ENCODE assay signal across 8 cellular contexts in the genomic region with DNA sequence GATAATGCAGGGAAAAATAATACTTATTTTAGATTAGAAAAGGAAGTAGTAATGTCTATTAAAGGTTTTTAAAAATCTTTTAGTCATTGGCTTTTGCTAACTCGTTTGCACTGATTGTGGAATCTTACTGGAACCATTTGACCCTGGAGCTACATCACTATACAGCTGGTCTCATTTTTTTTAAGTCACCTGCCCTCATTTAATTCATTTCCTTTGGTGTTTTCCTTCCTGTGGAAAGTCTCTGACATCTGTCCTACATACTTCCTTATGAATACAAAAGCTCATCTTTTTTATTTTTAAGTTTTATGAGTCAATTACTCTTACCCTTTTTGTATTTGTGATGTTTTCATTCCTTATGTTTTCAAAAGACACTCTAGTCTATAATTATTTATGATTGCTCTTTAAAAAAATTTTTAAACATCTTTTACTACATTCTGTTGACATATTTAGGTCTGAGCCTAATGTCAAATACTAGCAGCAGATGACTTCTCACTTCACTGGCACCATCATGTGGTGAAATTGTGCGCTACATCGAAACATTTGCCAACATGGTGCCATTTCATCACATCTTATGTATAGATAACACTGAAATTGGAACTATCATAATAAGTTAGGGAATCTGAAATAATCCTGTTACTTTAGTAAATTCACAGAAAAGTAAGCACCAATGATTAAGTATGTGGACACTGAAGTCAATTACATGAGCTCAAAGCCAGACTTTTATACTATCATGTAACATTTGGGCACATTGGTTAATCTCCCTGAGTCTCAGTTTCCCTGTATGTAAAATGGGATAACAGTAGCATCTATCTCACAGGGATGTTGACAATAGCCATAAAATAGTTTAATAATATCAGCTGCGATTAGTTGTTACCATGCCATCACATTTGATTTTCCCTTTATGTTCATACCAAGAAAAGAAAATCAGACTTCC. TPM values are rescaled to one million over a fixed set of nuclear protein-coding genes. Genes with fewer than 3 reads are reported as not detected.
DNase-seq lines count a peak whose midpoint lies in the region; ATAC-seq and TF ChIP-seq lines count a peak whose summit lies in the region.

No MANE protein-coding gene starts in this region.

- peaks cover 9% of the 10 kb centered on the region for H3K9me3 Mint-ChIP-seq in activated CD8-positive, alpha-beta T cell treated with anti-CD3 and anti-CD28 coated beads for 36 hours
- H3K9me3 Mint-ChIP-seq in effector memory CD8-positive, alpha-beta T cell: no peaks in the 10 kb centered on the region

- POLR2A ChIA-PET in activated CD8-positive, alpha-beta T cell treated with anti-CD3 and anti-CD28 coated beads for 36 hours (lab: Charles Lee): no interaction called here

- TF ChIP-seq CTCF in activated CD8-positive, alpha-beta T cell treated with anti-CD3 and anti-CD28 coated beads for 36 hours (IDR thresholded peaks at IDR 0.05): peak; percentile 79

- H3K36me3 Mint-ChIP-seq in activated CD8-positive, alpha-beta T cell treated with anti-CD3 and anti-CD28 coated beads for 36 hours (ENCODE audit: low read depth): no peaks in the 10 kb centered on the region
- H3K36me3 Mint-ChIP-seq in effector memory CD8-positive, alpha-beta T cell (ENCODE audit: insufficient read depth): peaks cover 3% of the 10 kb centered on the region

- DNase-seq in activated gamma-delta T cell treated with Interleukin-2 at 50 U/mL for 16 hours (peak; percentile 54), activated gamma-delta T cell (lab: John Stamatoyannopoulos, UW) (no peak), NCI-H345 treated with DMSO at 0.1 percent for 48 hours (lab: John Stamatoyannopoulos, UW; ENCODE audit: unreplicated experiment) (peak; percentile 27), midbrain (lab: John Stamatoyannopoulos, UW) (peak; percentile 71)
- peak; percentile 87 for DNase-seq in activated CD8-positive, alpha-beta T cell treated with anti-CD3 and anti-CD28 coated beads for 36 hours
- peak; percentile 54 to 70 (median 54) for DNase-seq in effector memory CD8-positive, alpha-beta T cell
- DNase-seq in stimulated activated naive CD8-positive, alpha-beta T cell treated with anti-CD3 and anti-CD28 coated beads, Interleukin-15, Interleukin-2, amounts not matched to agents 100 U/mL and 50 U/mL, for 24 hours: peak; percentile 72

- peaks cover 2% of the 10 kb centered on the region for H3K27me3 Mint-ChIP-seq in activated CD8-positive, alpha-beta T cell treated with anti-CD3 and anti-CD28 coated beads for 36 hours
- H3K27me3 Mint-ChIP-seq in effector memory CD8-positive, alpha-beta T cell: peaks cover 9 to 11% of the 10 kb centered on the region in 2 donors

- intact Hi-C loops in activated CD8-positive, alpha-beta T cell treated with anti-CD3 and anti-CD28 coated beads for 36 hours (cut with micrococcal nuclease): loop anchor here (1.0 kb wide), 1 partner anchor 375 kb away; no protein-coding TSS in a partner anchor

- ATAC-seq in HG02884 (IDR thresholded peaks at IDR 0.05; ENCODE audit: unreplicated experiment): peak; percentile 78
- peak; percentile 77 for ATAC-seq in activated CD8-positive, alpha-beta T cell treated with anti-CD3 and anti-CD28 coated beads for 36 hours
- ATAC-seq in effector memory CD8-positive, alpha-beta T cell (replicated peaks): peak; percentile 77
- ATAC-seq in stimulated activated naive CD8-positive, alpha-beta T cell treated with anti-CD3 and anti-CD28 coated beads, Interleukin-15, Interleukin-2, amounts not matched to agents 100 U/mL and 50 U/mL, for 24 hours: no peak

- H3K4me1 Mint-ChIP-seq in activated CD8-positive, alpha-beta T cell treated with anti-CD3 and anti-CD28 coated beads for 36 hours (ENCODE audit: low read depth): peaks cover 14% of the 10 kb centered on the region
- no peaks in the 10 kb centered on the region for H3K4me1 Mint-ChIP-seq in effector memory CD8-positive, alpha-beta T cell (ENCODE audit: low read depth in 2 of 2)

- CTCF ChIA-PET in activated CD8-positive, alpha-beta T cell treated with anti-CD3 and anti-CD28 coated beads for 36 hours (lab: Charles Lee): interaction anchor here (0.7 to 2.3 kb wide), 20 partner anchors 8 to 423 kb away, joined by 3 to 35 read pairs (median 4); no protein-coding TSS in a partner anchor

- no peak overlapping the region for H3K4me3 Mint-ChIP-seq in activated CD8-positive, alpha-beta T cell treated with anti-CD3 and anti-CD28 coated beads for 36 hours
- H3K4me3 Mint-ChIP-seq in effector memory CD8-positive, alpha-beta T cell: no peak overlapping the region

- H3K27ac Mint-ChIP-seq in activated CD8-positive, alpha-beta T cell treated with anti-CD3 and anti-CD28 coated beads for 36 hours: no peak overlapping the region
- H3K27ac Mint-ChIP-seq in effector memory CD8-positive, alpha-beta T cell: no peak overlapping the region

RNA-seq across cellular contexts. Expression of a gene that starts 9.4 kb away (rescaled TPM):
- total RNA-seq in activated CD8-positive, alpha-beta T cell treated with anti-CD3 and anti-CD28 coated beads for 36 hours: 10 to 100 TPM; 14.4 to 15.9 TPM
